Comparison of ENCODE assay signal across 29 cellular contexts in genomic region chr3:60276615-60277014, GRCh38.
"Had no signal": no experiment of that assay in that cellular context is flagged by ENCODE, and none has a peak within 500 bp of the region (broad histone marks: within the 10 kb centered on the region; RNA-seq: fewer than 3 reads in every experiment).

No MANE protein-coding gene starts in this region.

- H3K9me3 Mint-ChIP-seq: activated naive CD4-positive, alpha-beta T cell treated with anti-CD3 and anti-CD28 coated beads for 36 hours; activated naive CD4-positive, alpha-beta T cell treated with anti-CD3 and anti-CD28 coated beads, Interleukin-2, amount 50 U/mL, for 24 hours; activated naive CD8-positive, alpha-beta T cell treated with anti-CD3 and anti-CD28 coated beads, Interleukin-2, amount 50 U/mL, for 24 hours had no signal

- H3K36me3 Mint-ChIP-seq: activated CD4-positive, alpha-beta memory T cell treated with anti-CD3 and anti-CD28 coated beads for 36 hours; activated CD8-positive, alpha-beta memory T cell treated with anti-CD3 and anti-CD28 coated beads, Interleukin-2, amount 10 ng/mL, durations not matched to agents 7 days and 5 days; activated naive CD8-positive, alpha-beta T cell treated with anti-CD3 and anti-CD28 coated beads for 36 hours; brain had no signal

- H3K27me3 Mint-ChIP-seq: activated CD4-positive, alpha-beta memory T cell treated with anti-CD3 and anti-CD28 coated beads for 36 hours; activated CD4-positive, alpha-beta T cell treated with anti-CD3 and anti-CD28 coated beads for 36 hours; activated CD4-positive, alpha-beta T cell treated with anti-CD3 and anti-CD28 coated beads, Interleukin-2, amount 10 ng/mL, durations not matched to agents 24 days and 14 days; activated naive CD4-positive, alpha-beta T cell treated with anti-CD3 and anti-CD28 coated beads, Interleukin-2, amount 50 U/mL, for 24 hours; activated naive CD8-positive, alpha-beta T cell treated with anti-CD3 and anti-CD28 coated beads for 36 hours; activated naive CD8-positive, alpha-beta T cell treated with anti-CD3 and anti-CD28 coated beads, Interleukin-2, amount 50 U/mL, for 24 hours; brain; T-helper 17 cell had no signal

- ATAC-seq: activated CD4-positive, alpha-beta T cell treated with anti-CD3 and anti-CD28 coated beads for 36 hours; activated CD8-positive, alpha-beta memory T cell treated with anti-CD3 and anti-CD28 coated beads, Interleukin-2, amount 10 ng/mL, durations not matched to agents 7 days and 5 days; activated CD8-positive, alpha-beta T cell treated with anti-CD3 and anti-CD28 coated beads, Interleukin-2, amount 10 ng/mL, durations not matched to agents 7 days and 5 days; activated naive CD8-positive, alpha-beta T cell treated with anti-CD3 and anti-CD28 coated beads, Interleukin-2, amount 50 U/mL, for 24 hours; gastroesophageal sphincter; T-helper 17 cell had no signal

- DNase-seq: activated CD4-positive, alpha-beta memory T cell treated with anti-CD3 and anti-CD28 coated beads for 36 hours; activated CD4-positive, alpha-beta T cell treated with anti-CD3 and anti-CD28 coated beads for 36 hours; activated CD4-positive, alpha-beta T cell treated with anti-CD3 and anti-CD28 coated beads, Interleukin-2, amount 10 ng/mL, durations not matched to agents 24 days and 14 days; activated CD4-positive, CD25-positive, alpha-beta regulatory T cell; activated CD4-positive, CD25-positive, alpha-beta regulatory T cell treated with anti-CD3 and anti-CD28 coated beads, Interleukin-2, amount 50 U/mL, for 72 hours; activated CD8-positive, alpha-beta memory T cell treated with anti-CD3 and anti-CD28 coated beads, Interleukin-2, amount 10 ng/mL, durations not matched to agents 7 days and 5 days; activated CD8-positive, alpha-beta memory T cell treated with anti-CD3 and anti-CD28 coated beads, Interleukin-2, amount 50 U/mL, for 4 hours; activated CD8-positive, alpha-beta T cell treated with anti-CD3 and anti-CD28 coated beads, Interleukin-2, amount 10 ng/mL, durations not matched to agents 7 days and 5 days; activated effector memory CD4-positive, alpha-beta T cell treated with anti-CD3 and anti-CD28 coated beads, Interleukin-2, amount 50 U/mL, for 16 hours; activated naive CD4-positive, alpha-beta T cell treated with anti-CD3 and anti-CD28 coated beads for 36 hours; activated naive CD8-positive, alpha-beta T cell treated with anti-CD3 and anti-CD28 coated beads for 36 hours; activated naive CD8-positive, alpha-beta T cell treated with anti-CD3 and anti-CD28 coated beads, Interleukin-2, amount 50 U/mL, for 24 hours; activated T-cell treated with anti-CD3 and anti-CD28 coated beads, Interleukin-2, amount 50 U/mL, for 1 hour; activated T-cell treated with anti-CD3 and anti-CD28 coated beads, Interleukin-2, amount 50 U/mL, for 48 hours; adrenal gland; central memory CD4-positive, alpha-beta T cell; cerebellar nuclear complex; colonic mucosa; effector CD8-positive, alpha-beta T cell; esophagus squamous epithelium; foreskin melanocyte; T-helper 17 cell; T1000 had no signal

- H3K27ac Mint-ChIP-seq: activated CD4-positive, alpha-beta memory T cell treated with anti-CD3 and anti-CD28 coated beads for 36 hours; activated CD4-positive, alpha-beta T cell treated with anti-CD3 and anti-CD28 coated beads for 36 hours; activated CD4-positive, alpha-beta T cell treated with anti-CD3 and anti-CD28 coated beads, Interleukin-2, amount 10 ng/mL, durations not matched to agents 24 days and 14 days; activated CD8-positive, alpha-beta memory T cell treated with anti-CD3 and anti-CD28 coated beads, Interleukin-2, amount 10 ng/mL, durations not matched to agents 7 days and 5 days; activated CD8-positive, alpha-beta T cell treated with anti-CD3 and anti-CD28 coated beads, Interleukin-2, amount 10 ng/mL, durations not matched to agents 7 days and 5 days; activated naive CD4-positive, alpha-beta T cell treated with anti-CD3 and anti-CD28 coated beads for 36 hours; activated naive CD4-positive, alpha-beta T cell treated with anti-CD3 and anti-CD28 coated beads, Interleukin-2, amount 50 U/mL, for 24 hours; activated naive CD8-positive, alpha-beta T cell treated with anti-CD3 and anti-CD28 coated beads for 36 hours; activated naive CD8-positive, alpha-beta T cell treated with anti-CD3 and anti-CD28 coated beads, Interleukin-2, amount 50 U/mL, for 24 hours; activated T-helper 1 cell treated with anti-CD3 and anti-CD28 coated beads, Interleukin-12 subunit alpha, Interleukin-12 subunit beta, Interleukin-2, Interleukin-4 antibody, amounts not matched to agents 30 ng/mL and 10 ng/mL and 1 ng/mL, durations not matched to agents 14 hours and 24 hours and 36 hours; activated T-helper 2 cell treated with anti-CD3 and anti-CD28 coated beads, Interferon-gamma antibody, Interleukin-2, Interleukin-4, amounts not matched to agents 10 μg/mL and 5 μg/mL and 100 μg/mL, durations not matched to agents 14 hours and 24 hours and 36 hours; T-helper 17 cell; T-helper 2 cell treated with Interferon-gamma antibody and Interleukin-4, amounts not matched to agents 5 μg/mL and 100 μg/mL, for 36 hours had no signal

- H3K4me1 Mint-ChIP-seq: activated CD4-positive, alpha-beta T cell treated with anti-CD3 and anti-CD28 coated beads for 36 hours; activated CD4-positive, alpha-beta T cell treated with anti-CD3 and anti-CD28 coated beads, Interleukin-2, amount 10 ng/mL, durations not matched to agents 24 days and 14 days; activated CD8-positive, alpha-beta memory T cell treated with anti-CD3 and anti-CD28 coated beads, Interleukin-2, amount 10 ng/mL, durations not matched to agents 7 days and 5 days; activated naive CD4-positive, alpha-beta T cell treated with anti-CD3 and anti-CD28 coated beads, Interleukin-2, amount 50 U/mL, for 24 hours; activated naive CD8-positive, alpha-beta T cell treated with anti-CD3 and anti-CD28 coated beads for 36 hours; activated naive CD8-positive, alpha-beta T cell treated with anti-CD3 and anti-CD28 coated beads, Interleukin-2, amount 50 U/mL, for 24 hours; T-helper 17 cell had no signal

- H3K4me3 Mint-ChIP-seq: activated CD4-positive, alpha-beta memory T cell treated with anti-CD3 and anti-CD28 coated beads for 36 hours; activated CD4-positive, alpha-beta T cell treated with anti-CD3 and anti-CD28 coated beads for 36 hours; activated CD4-positive, alpha-beta T cell treated with anti-CD3 and anti-CD28 coated beads, Interleukin-2, amount 10 ng/mL, durations not matched to agents 24 days and 14 days; activated CD8-positive, alpha-beta memory T cell treated with anti-CD3 and anti-CD28 coated beads, Interleukin-2, amount 10 ng/mL, durations not matched to agents 7 days and 5 days; activated CD8-positive, alpha-beta T cell treated with anti-CD3 and anti-CD28 coated beads, Interleukin-2, amount 10 ng/mL, durations not matched to agents 7 days and 5 days; activated naive CD4-positive, alpha-beta T cell treated with anti-CD3 and anti-CD28 coated beads for 36 hours; activated naive CD4-positive, alpha-beta T cell treated with anti-CD3 and anti-CD28 coated beads, Interleukin-2, amount 50 U/mL, for 24 hours; activated naive CD8-positive, alpha-beta T cell treated with anti-CD3 and anti-CD28 coated beads for 36 hours; activated naive CD8-positive, alpha-beta T cell treated with anti-CD3 and anti-CD28 coated beads, Interleukin-2, amount 50 U/mL, for 24 hours; activated T-helper 1 cell treated with anti-CD3 and anti-CD28 coated beads, Interleukin-12 subunit alpha, Interleukin-12 subunit beta, Interleukin-2, Interleukin-4 antibody, amounts not matched to agents 30 ng/mL and 10 ng/mL and 1 ng/mL, durations not matched to agents 14 hours and 24 hours and 36 hours; brain; T-helper 17 cell; T-helper 2 cell treated with Interferon-gamma antibody and Interleukin-4, amounts not matched to agents 5 μg/mL and 100 μg/mL, for 36 hours had no signal
